Comparison of ENCODE assay signal across 3 cellular contexts in genomic region chr4:70954032-70954431, GRCh38.
TF ChIP-seq lines count a peak whose summit lies in the region.

No MANE protein-coding gene starts in this region.

TF ChIP-seq in GM23338, 12 proteins besides CTCF, POLR2A, EP300 and RAD21 (continues in another document):
- no peak for TF ChIP-seq ETS1 (IDR thresholded peaks at IDR 0.05)
- no peak for TF ChIP-seq EZH2phosphoT487 (IDR thresholded peaks at IDR 0.05; ENCODE audit: unreplicated experiment)
- no peak for TF ChIP-seq POLR2AphosphoS5 (IDR thresholded peaks at IDR 0.05; ENCODE audit: low read depth)
- TF ChIP-seq ZNF114 (CRISPR knock-in tag; IDR thresholded peaks at IDR 0.05): no peak
- TF ChIP-seq REST (IDR thresholded peaks at IDR 0.05; ENCODE audit: unreplicated experiment): no peak
- TF ChIP-seq EZH2 (IDR thresholded peaks at IDR 0.05; ENCODE audit: low read depth, unreplicated experiment): no peak
- TF ChIP-seq JUNB (IDR thresholded peaks at IDR 0.05; ENCODE audit: unreplicated experiment): no peak

TF ChIP-seq in K562, 482 proteins besides CTCF, POLR2A, EP300 and RAD21:
- TF ChIP-seq ATF3 (IDR thresholded peaks at IDR 0.05) (0 out of 2 replicates have a peak, but pooled peaks have one; percentile 21), ATF3 (CRISPR knock-in tag; conservative IDR thresholded peaks at IDR 0.05) (no peak), CBX3 (IDR thresholded peaks at IDR 0.05; ENCODE audit: borderline replicate concordance in 1 of 2, low read length in 2 of 2) (no peak)

TF ChIP-seq in SK-N-SH, 30 proteins besides CTCF, POLR2A, EP300 and RAD21:
- TF ChIP-seq POLR2AphosphoS5 (IDR thresholded peaks at IDR 0.05; ENCODE audit: low read depth, low read length) (no peak), TEAD4 (IDR thresholded peaks at IDR 0.05; ENCODE audit: borderline replicate concordance, insufficient read depth) (no peak), ZBTB33 (IDR thresholded peaks at IDR 0.05; ENCODE audit: borderline replicate concordance, low read depth) (no peak), SMC3 (IDR thresholded peaks at IDR 0.05; ENCODE audit: low read depth, low read length) (no peak), NRF1 (IDR thresholded peaks at IDR 0.05; ENCODE audit: low read depth, low read length) (no peak), TAF1 (IDR thresholded peaks at IDR 0.05; ENCODE audit: borderline replicate concordance, low read depth, low read length) (no peak), CHD2 (IDR thresholded peaks at IDR 0.05; ENCODE audit: low read length, partially characterized antibody) (no peak), USF2 (IDR thresholded peaks at IDR 0.05; ENCODE audit: borderline replicate concordance, low read depth, low read length) (no peak), GABPA (IDR thresholded peaks at IDR 0.05; ENCODE audit: low read depth) (no peak), REST (IDR thresholded peaks at IDR 0.05; ENCODE audit: low read depth, low read length) (no peak)
